Comparison of ENCODE assay signal across 1 cellular context in genomic region chr11:69918938-69919650, GRCh38.
TF ChIP-seq lines count a peak whose summit lies in the region.

No MANE protein-coding gene starts in this region.

TF ChIP-seq in HepG2, 621 proteins besides CTCF, POLR2A, EP300 and RAD21 (continued from another document and continues in another):
- TF ChIP-seq FOXA1 (IDR thresholded peaks at IDR 0.05) (no peak), FOXA1 (CRISPR knock-in tag; IDR thresholded peaks at IDR 0.05) (no peak), SNAPC4 (CRISPR knock-in tag; IDR thresholded peaks at IDR 0.05) (no peak), RFX3 (CRISPR knock-in tag; IDR thresholded peaks at IDR 0.05) (no peak), ZNF710 (CRISPR knock-in tag; IDR thresholded peaks at IDR 0.05; ENCODE audit: borderline replicate concordance) (no peak), GMEB1 (CRISPR knock-in tag; IDR thresholded peaks at IDR 0.05; ENCODE audit: borderline replicate concordance) (no peak), XRCC5 (optimal IDR thresholded peaks at IDR 0.05; ENCODE audit: low read length) (peak; percentile 75), PRMT3 (CRISPR knock-in tag; IDR thresholded peaks at IDR 0.05; ENCODE audit: borderline replicate concordance, low read depth) (0 out of 2 replicates have a peak, but pooled peaks have one; percentile 61), PRDM15 (CRISPR knock-in tag; IDR thresholded peaks at IDR 0.05) (no peak), ZNF580 (CRISPR knock-in tag; IDR thresholded peaks at IDR 0.05; ENCODE audit: borderline replicate concordance, low read depth) (no peak), CREBL2 (CRISPR knock-in tag; IDR thresholded peaks at IDR 0.05; ENCODE audit: borderline replicate concordance) (no peak), STAG1 (CRISPR knock-in tag; IDR thresholded peaks at IDR 0.05) (peak; percentile 79), ZBTB20 (CRISPR knock-in tag; IDR thresholded peaks at IDR 0.05; ENCODE audit: borderline replicate concordance, low read depth) (no peak), ZNF800 (CRISPR knock-in tag; IDR thresholded peaks at IDR 0.05) (no peak), ZNF674 (CRISPR knock-in tag; IDR thresholded peaks at IDR 0.05; ENCODE audit: low read depth) (no peak), POGK (CRISPR knock-in tag; conservative IDR thresholded peaks at IDR 0.05) (0 out of 2 replicates have a peak, but pooled peaks have one; percentile 44), CEBPB (IDR thresholded peaks at IDR 0.05; ENCODE audit: borderline replicate concordance, low read depth, low read length) (peak; percentile 99), NFE2L2 (IDR thresholded peaks at IDR 0.05; ENCODE audit: low read length) (no peak), ZNF251 (CRISPR knock-in tag; IDR thresholded peaks at IDR 0.05) (no peak), IRX3 (CRISPR knock-in tag; IDR thresholded peaks at IDR 0.05; ENCODE audit: borderline replicate concordance, low read depth) (no peak), SALL1 (CRISPR knock-in tag; IDR thresholded peaks at IDR 0.05) (peak; percentile 43; the same call in 1 of the 2 replicates), FOXP1 (IDR thresholded peaks at IDR 0.05) (no peak), FOXP1 (CRISPR knock-in tag; IDR thresholded peaks at IDR 0.05) (no peak), NFAT5 (CRISPR knock-in tag; IDR thresholded peaks at IDR 0.05) (no peak), TBX2 (CRISPR knock-in tag; IDR thresholded peaks at IDR 0.05; ENCODE audit: borderline replicate concordance) (0 out of 2 replicates have a peak, but pooled peaks have one; percentile 18), ZNF703 (CRISPR knock-in tag; IDR thresholded peaks at IDR 0.05; ENCODE audit: borderline replicate concordance) (no peak), MYPOP (CRISPR knock-in tag; IDR thresholded peaks at IDR 0.05) (no peak), ADNP (CRISPR knock-in tag; IDR thresholded peaks at IDR 0.05) (no peak), ZNF616 (CRISPR knock-in tag; IDR thresholded peaks at IDR 0.05; ENCODE audit: low read depth) (no peak), KDM5B (CRISPR knock-in tag; IDR thresholded peaks at IDR 0.05; ENCODE audit: borderline replicate concordance) (0 out of 2 replicates have a peak, but pooled peaks have one; percentile 41), ELF1 (CRISPR knock-in tag; IDR thresholded peaks at IDR 0.05) (no peak), IKZF1 (IDR thresholded peaks at IDR 0.05) (no peak)
